In the genomic region with DNA sequence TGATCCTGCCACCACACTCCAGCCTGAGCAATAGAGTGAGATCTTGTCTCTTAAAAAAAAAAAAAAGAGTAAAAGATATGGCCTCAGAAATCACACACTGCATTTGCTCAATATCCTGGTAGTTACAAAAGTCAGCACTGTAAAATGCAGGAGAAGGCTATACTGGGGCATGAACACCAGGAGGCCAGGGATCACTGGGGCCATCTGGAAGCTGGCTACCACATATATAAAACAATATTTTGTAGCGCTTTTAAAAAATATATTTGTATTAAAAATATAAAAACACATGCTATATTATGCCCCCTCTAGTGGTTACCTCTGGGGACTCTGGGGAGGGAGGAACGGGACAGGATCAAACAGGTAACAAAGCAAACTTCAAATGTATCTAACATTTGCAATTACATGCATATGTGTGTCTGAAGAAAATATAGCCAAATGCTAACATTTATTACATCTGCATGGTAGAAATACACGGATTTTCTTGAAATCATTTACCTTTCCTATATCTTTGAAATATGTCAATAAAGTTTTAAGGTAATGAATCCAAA, we compare ENCODE assay signal across 8 cellular contexts. TPM values are rescaled to one million over a fixed set of nuclear protein-coding genes. Genes with fewer than 3 reads are reported as not detected.
DNase-seq lines count a peak whose midpoint lies in the region; ATAC-seq, FAIRE-seq and TF ChIP-seq lines count a peak whose summit lies in the region.

No MANE protein-coding gene starts in this region.

- H3K9ac ChIP-seq in KMS-11 (no peak overlapping the region), HepG2 (ENCODE audit: insufficient read depth, low read depth, low read length) (no peak overlapping the region)

- FAIRE-seq in HepG2 (lab: Jason Lieb, UNC) = no peak

- DNase-seq in DMS53 treated with DMSO at 0.1 percent for 48 hours (lab: John Stamatoyannopoulos, UW; ENCODE audit: unreplicated experiment) (peak; percentile 4), HepG2 (ENCODE audit: low spot score) (peak; percentile 49), NCI-H2196 treated with DMSO at 0.1 percent for 48 hours (lab: John Stamatoyannopoulos, UW; ENCODE audit: unreplicated experiment) (no peak), NCI-H2029 treated with DMSO at 0.1 percent for 48 hours (lab: John Stamatoyannopoulos, UW) (no peak)
- DNase-seq in activated naive CD4-positive, alpha-beta T cell treated with anti-CD3 and anti-CD28 coated beads for 36 hours = peak; percentile 28
- DNase-seq in stimulated activated naive B cell treated with anti-CD40 and anti-IgM and Interleukin-4, amounts not matched to agents 10 μg/mL and 1 μg/mL and 100 μg/mL, for 72 hours = no peak

- peaks cover 3% of the 10 kb centered on the region for H3K36me3 Mint-ChIP-seq in activated naive CD4-positive, alpha-beta T cell treated with anti-CD3 and anti-CD28 coated beads for 36 hours (ENCODE audit: low read depth)
- H3K36me3 Mint-ChIP-seq in stimulated activated naive B cell treated with anti-CD40 and anti-IgM and Interleukin-4, amounts not matched to agents 10 μg/mL and 1 μg/mL and 100 μg/mL, for 72 hours = peaks cover 4 to 13% of the 10 kb centered on the region in 2 donors

- CTCF ChIA-PET in activated naive CD4-positive, alpha-beta T cell treated with anti-CD3 and anti-CD28 coated beads for 36 hours (lab: Charles Lee) = interaction anchor here (0.6 to 0.7 kb wide), 6 partner anchors 59 to 441 kb away, joined by 3 to 5 read pairs (median 4); no protein-coding TSS in a partner anchor
- CTCF ChIA-PET in HepG2 (lab: Yijun Ruan, JAX; ENCODE audit: low intra/inter-chr PET ratio, low total read pairs) = interaction anchor here (1.4 kb wide), 1 partner anchor 535 kb away, joined by 6 read pairs; no protein-coding TSS in a partner anchor

- H3K4me3 ChIP-seq in KMS-11 (IDR thresholded peaks at IDR 0.05; ENCODE audit: insufficient read depth, low read depth, low read length) = no peak overlapping the region
- no peak overlapping the region for H3K4me3 ChIP-seq in HepG2 (replicated peaks in 1 of 3; ENCODE audit: insufficient read depth in 1 of 3, low read depth in 2 of 3, low read length in 3 of 3)

- H3K27ac Mint-ChIP-seq in activated naive CD4-positive, alpha-beta T cell treated with anti-CD3 and anti-CD28 coated beads for 36 hours = no peak overlapping the region
- no peak overlapping the region for H3K27ac Mint-ChIP-seq in stimulated activated naive B cell treated with anti-CD40 and anti-IgM and Interleukin-4, amounts not matched to agents 10 μg/mL and 1 μg/mL and 100 μg/mL, for 72 hours

- TF ChIP-seq EP300 in HepG2 (IDR thresholded peaks at IDR 0.05; ENCODE audit: low read depth in 2 of 2, low read length in 2 of 2) (no peak), HepG2 (CRISPR knock-in tag; IDR thresholded peaks at IDR 0.05; ENCODE audit: borderline replicate concordance) (no peak)

- H3K36me3 ChIP-seq in KMS-11 (ENCODE audit: insufficient read depth) = no peaks in the 10 kb centered on the region
- H3K36me3 ChIP-seq in HepG2 (replicated peaks in 1 of 2; ENCODE audit: control insufficient read depth in 1 of 2, insufficient read depth in 2 of 2, low read length in 2 of 2) = no peaks in the 10 kb centered on the region

- H3K4me1 ChIP-seq in KMS-11 (ENCODE audit: low read depth, poor library complexity, severe bottlenecking) (peaks cover 21% of the 10 kb centered on the region), HepG2 (ENCODE audit: insufficient read depth, low read length) (peaks cover 16% of the 10 kb centered on the region)

- H3K27me3 ChIP-seq in KMS-11 (ENCODE audit: insufficient read depth, low read depth) (no peaks in the 10 kb centered on the region), HepG2 (ENCODE audit: control insufficient read depth in 1 of 2, insufficient read depth in 2 of 2, low read length in 2 of 2) (no peaks in the 10 kb centered on the region)

- no peak for ATAC-seq in HepG2
- ATAC-seq in stimulated activated naive B cell treated with anti-CD40 and anti-IgM and Interleukin-4, amounts not matched to agents 10 μg/mL and 1 μg/mL and 100 μg/mL, for 72 hours (replicated peaks) = no peak
- ATAC-seq in GM19351 (IDR thresholded peaks at IDR 0.05; ENCODE audit: unreplicated experiment) = no peak

- no peak overlapping the region for H3K27ac ChIP-seq in KMS-11
- no peak overlapping the region for H3K27ac ChIP-seq in HepG2 (ENCODE audit: extremely low read length, insufficient read depth, low read length)

- TF ChIP-seq CTCF in KMS-11 (conservative IDR thresholded peaks at IDR 0.05; ENCODE audit: low read depth, low read length) (peak; percentile 81), HepG2 (CRISPR knock-in tag; IDR thresholded peaks at IDR 0.05) (peak; percentile 49)

- POLR2A ChIA-PET in HepG2 (lab: Yijun Ruan, JAX) = interaction anchor here (0.7 kb wide), 1 partner anchor 1998 kb away, joined by 3 read pairs; no protein-coding TSS in a partner anchor

- H3K4me2 ChIP-seq in KMS-11 (no peak overlapping the region), HepG2 (ENCODE audit: low read depth, low read length) (no peak overlapping the region)

- 44% methylated on average over 3 of the region's 3 CpGs for WGBS in HepG2 (ENCODE audit: low lambda C conversion rate)

- H2AFZ ChIP-seq in KMS-11 (ENCODE audit: low read depth) (no peak overlapping the region), HepG2 (ENCODE audit: low read length) (no peak overlapping the region)

- peaks cover 16% of the 10 kb centered on the region for H3K4me1 Mint-ChIP-seq in activated naive CD4-positive, alpha-beta T cell treated with anti-CD3 and anti-CD28 coated beads for 36 hours (ENCODE audit: low read depth)
- H3K4me1 Mint-ChIP-seq in stimulated activated naive B cell treated with anti-CD40 and anti-IgM and Interleukin-4, amounts not matched to agents 10 μg/mL and 1 μg/mL and 100 μg/mL, for 72 hours = peaks cover 13 to 14% of the 10 kb centered on the region in 2 donors

- in situ Hi-C loops in HepG2 (cut with HindIII; ENCODE audit: extremely low pct_ligation_motif_present, low pct_unique_long_range_greater_than_20kb) = no loop called here

- intact Hi-C loops in activated naive CD4-positive, alpha-beta T cell treated with anti-CD3 and anti-CD28 coated beads for 36 hours (cut with micrococcal nuclease) = loop anchor here (2.0 kb wide), 1 partner anchor 171 kb away; no protein-coding TSS in a partner anchor
- intact Hi-C loops in HepG2 (cut with micrococcal nuclease; ENCODE audit: unreplicated experiment) = loop anchor here (5.0 kb wide), 1 partner anchor 535 kb away; no protein-coding TSS in a partner anchor

- no peaks in the 10 kb centered on the region for H3K9me3 Mint-ChIP-seq in activated naive CD4-positive, alpha-beta T cell treated with anti-CD3 and anti-CD28 coated beads for 36 hours
- no peaks in the 10 kb centered on the region for H3K9me3 Mint-ChIP-seq in stimulated activated naive B cell treated with anti-CD40 and anti-IgM and Interleukin-4, amounts not matched to agents 10 μg/mL and 1 μg/mL and 100 μg/mL, for 72 hours

- TF ChIP-seq POLR2A in HepG2 (IDR thresholded peaks at IDR 0.05; ENCODE audit: insufficient read depth in 1 of 2, low read depth in 2 of 2, low read length in 2 of 2) = no peak

- H3K9me3 ChIP-seq in HepG2 (ENCODE audit: low read length) = no peaks in the 10 kb centered on the region

- H3K27me3 Mint-ChIP-seq in activated naive CD4-positive, alpha-beta T cell treated with anti-CD3 and anti-CD28 coated beads for 36 hours (ENCODE audit: low read depth) = no peaks in the 10 kb centered on the region
- no peaks in the 10 kb centered on the region for H3K27me3 Mint-ChIP-seq in stimulated activated naive B cell treated with anti-CD40 and anti-IgM and Interleukin-4, amounts not matched to agents 10 μg/mL and 1 μg/mL and 100 μg/mL, for 72 hours

- no peaks in the 10 kb centered on the region; the same call in 1 of the 2 replicates for H4K20me1 ChIP-seq in KMS-11 (ENCODE audit: insufficient read depth)
- H4K20me1 ChIP-seq in HepG2 (ENCODE audit: insufficient read depth, low read length) = no peaks in the 10 kb centered on the region

- BruUV-seq in HepG2 (replicated peaks; lab: Mats Ljungman, UMichigan) = no TSS peak

- no peak overlapping the region for H3K4me3 Mint-ChIP-seq in activated naive CD4-positive, alpha-beta T cell treated with anti-CD3 and anti-CD28 coated beads for 36 hours
- H3K4me3 Mint-ChIP-seq in stimulated activated naive B cell treated with anti-CD40 and anti-IgM and Interleukin-4, amounts not matched to agents 10 μg/mL and 1 μg/mL and 100 μg/mL, for 72 hours = no peak overlapping the region

- peaks cover 44% of the 10 kb centered on the region for H3K79me2 ChIP-seq in KMS-11 (ENCODE audit: insufficient read depth, low read depth)
- peaks cover 26% of the 10 kb centered on the region for H3K79me2 ChIP-seq in HepG2 (ENCODE audit: insufficient read depth, low read length)

- no peak for TF ChIP-seq RAD21 in HepG2 (CRISPR knock-in tag; IDR thresholded peaks at IDR 0.05)

RNA-seq across cellular contexts. Expression of gene C4orf46, which starts 4.0 kb away (rescaled TPM):
- total RNA-seq in activated naive CD4-positive, alpha-beta T cell treated with anti-CD3 and anti-CD28 coated beads for 36 hours = 10 to 100 TPM; 18.9 to 20.9 TPM
- total RNA-seq in HepG2 (2016; rRNA removed; fragmentation: Illumina TruSeq; extraction: Trizol) = 10.4 and 16.7 TPM in 2 replicates
- 1.1 and 1.7 TPM in 2 replicates for total RNA-seq in HepG2 (2016; cell fraction: cytosol; rRNA removed; fragmentation: Illumina TruSeq; extraction: Trizol; ENCODE audit: low read depth)
- total RNA-seq in HepG2 (2016; cell fraction: insoluble cytoplasmic fraction; rRNA removed; fragmentation: Illumina TruSeq; extraction: Trizol) = 10.1 and 15.4 TPM in 2 replicates
- total RNA-seq in HepG2 (2016; cell fraction: membrane; rRNA removed; fragmentation: Illumina TruSeq; extraction: Trizol) = 6.0 and 7.4 TPM in 2 replicates
- 7.4 and 8.1 TPM in 2 replicates for total RNA-seq in HepG2 (2016; cell fraction: nucleus; rRNA removed; fragmentation: Illumina TruSeq; extraction: Trizol)
- 5.4 and 8.5 TPM in 2 replicates for polyA plus RNA-seq in HepG2 (2011; rRNA removed)
- polyA plus RNA-seq in HepG2 (2011; cell fraction: cytosol; rRNA removed) = 2.6 and 3.0 TPM in 2 replicates
- 1.3 and 2.1 TPM in 2 replicates for polyA plus RNA-seq in HepG2 (2011; cell fraction: nucleus; rRNA removed)
- polyA plus RNA-seq in HepG2 (2012) = 3.0 and 5.0 TPM in 2 replicates
- 0.98 and 1.2 TPM in 2 replicates for polyA plus RNA-seq in HepG2 (2016; cell fraction: cytosol; fragmentation: Illumina TruSeq; extraction: Trizol; ENCODE audit: low read depth)
- polyA plus RNA-seq in HepG2 (2016; cell fraction: insoluble cytoplasmic fraction; fragmentation: Illumina TruSeq; extraction: Trizol; ENCODE audit: low read depth) = 22.6 and 22.9 TPM in 2 replicates
- 5.1 and 5.5 TPM in 2 replicates for polyA plus RNA-seq in HepG2 (2016; cell fraction: membrane; fragmentation: Illumina TruSeq; extraction: Trizol; ENCODE audit: low read depth)
- 10.1 and 10.7 TPM in 2 replicates for polyA plus RNA-seq in HepG2 (2016; cell fraction: nucleus; fragmentation: Illumina TruSeq; extraction: Trizol; ENCODE audit: insufficient read depth, low read depth)
- polyA minus RNA-seq in HepG2 (2011; rRNA and poly(A)+ RNA removed; ENCODE audit: low replicate concordance) = 1.7 TPM in 2 replicates
- 2.9 and 3.5 TPM in 2 replicates for polyA minus RNA-seq in HepG2 (2011; cell fraction: cytosol; rRNA and poly(A)+ RNA removed)
- 3.0 and 4.0 TPM in 2 replicates for polyA minus RNA-seq in HepG2 (2011; cell fraction: nucleus; rRNA and poly(A)+ RNA removed)

RNA-seq across cellular contexts. Expression of gene ETFDH, which starts 4.4 kb away (rescaled TPM):
- total RNA-seq in activated naive CD4-positive, alpha-beta T cell treated with anti-CD3 and anti-CD28 coated beads for 36 hours = 10 to 100 TPM; 35.4 to 36.8 TPM
- total RNA-seq in HepG2 (2016; rRNA removed; fragmentation: Illumina TruSeq; extraction: Trizol) = 13.5 and 14.7 TPM in 2 replicates
- total RNA-seq in HepG2 (2016; cell fraction: cytosol; rRNA removed; fragmentation: Illumina TruSeq; extraction: Trizol; ENCODE audit: low read depth) = 1.3 and 2.5 TPM in 2 replicates
- total RNA-seq in HepG2 (2016; cell fraction: insoluble cytoplasmic fraction; rRNA removed; fragmentation: Illumina TruSeq; extraction: Trizol) = 13.3 and 15.5 TPM in 2 replicates
- total RNA-seq in HepG2 (2016; cell fraction: membrane; rRNA removed; fragmentation: Illumina TruSeq; extraction: Trizol) = 5.0 and 6.4 TPM in 2 replicates
- total RNA-seq in HepG2 (2016; cell fraction: nucleus; rRNA removed; fragmentation: Illumina TruSeq; extraction: Trizol) = 9.4 and 10.2 TPM in 2 replicates
- polyA plus RNA-seq in HepG2 (2011; rRNA removed) = 15.3 and 17.8 TPM in 2 replicates
- polyA plus RNA-seq in HepG2 (2011; cell fraction: cytosol; rRNA removed) = 8.7 and 14.2 TPM in 2 replicates
- polyA plus RNA-seq in HepG2 (2011; cell fraction: nucleus; rRNA removed) = 16.8 and 22.3 TPM in 2 replicates
- 14.6 and 17.9 TPM in 2 replicates for polyA plus RNA-seq in HepG2 (2012)
- 1.8 and 2.1 TPM in 2 replicates for polyA plus RNA-seq in HepG2 (2016; cell fraction: cytosol; fragmentation: Illumina TruSeq; extraction: Trizol; ENCODE audit: low read depth)
- polyA plus RNA-seq in HepG2 (2016; cell fraction: insoluble cytoplasmic fraction; fragmentation: Illumina TruSeq; extraction: Trizol; ENCODE audit: low read depth) = 12.4 and 13.8 TPM in 2 replicates
- polyA plus RNA-seq in HepG2 (2016; cell fraction: membrane; fragmentation: Illumina TruSeq; extraction: Trizol; ENCODE audit: low read depth) = 2.8 and 4.3 TPM in 2 replicates
- 14.5 and 18.5 TPM in 2 replicates for polyA plus RNA-seq in HepG2 (2016; cell fraction: nucleus; fragmentation: Illumina TruSeq; extraction: Trizol; ENCODE audit: insufficient read depth, low read depth)
- polyA minus RNA-seq in HepG2 (2011; rRNA and poly(A)+ RNA removed; ENCODE audit: low replicate concordance) = 1.8 and 8.8 TPM in 2 replicates
- polyA minus RNA-seq in HepG2 (2011; cell fraction: cytosol; rRNA and poly(A)+ RNA removed) = 8.0 and 13.9 TPM in 2 replicates
- 19.4 and 23.9 TPM in 2 replicates for polyA minus RNA-seq in HepG2 (2011; cell fraction: nucleus; rRNA and poly(A)+ RNA removed)

RNA-seq across cellular contexts. Expression of gene PPID, which starts 55.5 kb away (rescaled TPM):
- total RNA-seq in activated naive CD4-positive, alpha-beta T cell treated with anti-CD3 and anti-CD28 coated beads for 36 hours = 10 to 100 TPM; 55.4 to 55.6 TPM
- 63.4 and 73.3 TPM in 2 replicates for total RNA-seq in HepG2 (2016; rRNA removed; fragmentation: Illumina TruSeq; extraction: Trizol)
- total RNA-seq in HepG2 (2016; cell fraction: cytosol; rRNA removed; fragmentation: Illumina TruSeq; extraction: Trizol; ENCODE audit: low read depth) = 10.1 and 10.4 TPM in 2 replicates
- 59.6 and 76.4 TPM in 2 replicates for total RNA-seq in HepG2 (2016; cell fraction: insoluble cytoplasmic fraction; rRNA removed; fragmentation: Illumina TruSeq; extraction: Trizol)
- total RNA-seq in HepG2 (2016; cell fraction: membrane; rRNA removed; fragmentation: Illumina TruSeq; extraction: Trizol) = 22.4 and 23.0 TPM in 2 replicates
- total RNA-seq in HepG2 (2016; cell fraction: nucleus; rRNA removed; fragmentation: Illumina TruSeq; extraction: Trizol) = 24.7 and 25.4 TPM in 2 replicates
- 14.1 and 15.4 TPM in 2 replicates for polyA plus RNA-seq in HepG2 (2011; rRNA removed)
- polyA plus RNA-seq in HepG2 (2011; cell fraction: cytosol; rRNA removed) = 10.2 and 11.5 TPM in 2 replicates
- 10.6 and 15.9 TPM in 2 replicates for polyA plus RNA-seq in HepG2 (2011; cell fraction: nucleus; rRNA removed)
- polyA plus RNA-seq in HepG2 (2012) = 34.3 and 39.6 TPM in 2 replicates
- polyA plus RNA-seq in HepG2 (2016; cell fraction: cytosol; fragmentation: Illumina TruSeq; extraction: Trizol; ENCODE audit: low read depth) = 8.0 TPM in 2 replicates
- 92.0 and 102 TPM in 2 replicates for polyA plus RNA-seq in HepG2 (2016; cell fraction: insoluble cytoplasmic fraction; fragmentation: Illumina TruSeq; extraction: Trizol; ENCODE audit: low read depth)
- 15.5 and 16.2 TPM in 2 replicates for polyA plus RNA-seq in HepG2 (2016; cell fraction: membrane; fragmentation: Illumina TruSeq; extraction: Trizol; ENCODE audit: low read depth)
- 55.4 and 64.1 TPM in 2 replicates for polyA plus RNA-seq in HepG2 (2016; cell fraction: nucleus; fragmentation: Illumina TruSeq; extraction: Trizol; ENCODE audit: insufficient read depth, low read depth)
- 1.6 and 2.3 TPM in 2 replicates for polyA minus RNA-seq in HepG2 (2011; rRNA and poly(A)+ RNA removed; ENCODE audit: low replicate concordance)
- 6.8 and 9.3 TPM in 2 replicates for polyA minus RNA-seq in HepG2 (2011; cell fraction: cytosol; rRNA and poly(A)+ RNA removed)
- 11.7 and 14.8 TPM in 2 replicates for polyA minus RNA-seq in HepG2 (2011; cell fraction: nucleus; rRNA and poly(A)+ RNA removed)

Comparison
In these comparisons a context has a peak if more than half of its experiments do, and no peak if none do; other contexts are left out.
1. DNase-seq: peak in DMS53 treated with DMSO at 0.1 percent for 48 hours (single experiment), activated naive CD4-positive, alpha-beta T cell treated with anti-CD3 and anti-CD28 coated beads for 36 hours (single experiment) and HepG2 (single experiment); none in NCI-H2196 treated with DMSO at 0.1 percent for 48 hours (single experiment), NCI-H2029 treated with DMSO at 0.1 percent for 48 hours (single experiment) and stimulated activated naive B cell treated with anti-CD40 and anti-IgM and Interleukin-4, amounts not matched to agents 10 μg/mL and 1 μg/mL and 100 μg/mL, for 72 hours (single experiment).